ENCODE assay signal across 15 cellular contexts in genomic region chr9:87581513-87581912, GRCh38.
DNase-seq lines count a peak whose midpoint lies in the region; ATAC-seq and TF ChIP-seq lines count a peak whose summit lies in the region.
"Had no signal": no experiment of that assay in that cellular context is flagged by ENCODE, and none has a peak within 500 bp of the region (broad histone marks: within the 10 kb centered on the region; RNA-seq: fewer than 3 reads in every experiment).

No MANE protein-coding gene starts in this region.

- TF ChIP-seq CTCF in fibroblast of mammary gland (conservative IDR thresholded peaks at IDR 0.05; ENCODE audit: control insufficient read depth, insufficient read depth, low read depth, low read length) (no peak), mesothelial cell of epicardium (IDR thresholded peaks at IDR 0.05; ENCODE audit: unreplicated experiment) (no peak), type B pancreatic cell (conservative IDR thresholded peaks at IDR 0.05) (no peak), natural killer cell (IDR thresholded peaks at IDR 0.05) (no peak)

- peak overlapping the region; percentile 99 for H3K27ac Mint-ChIP-seq in mesothelial cell of epicardium
- peak overlapping the region; percentile 34 for H3K27ac Mint-ChIP-seq in type B pancreatic cell
- no peak overlapping the region for H3K27ac Mint-ChIP-seq in natural killer cell
- H3K27ac Mint-ChIP-seq: activated CD8-positive, alpha-beta T cell treated with anti-CD3 and anti-CD28 coated beads, Interleukin-2, amount 10 ng/mL, durations not matched to agents 7 days and 5 days; activated naive CD4-positive, alpha-beta T cell treated with anti-CD3 and anti-CD28 coated beads, Interleukin-2, amount 10 ng/mL, durations not matched to agents 7 days and 5 days; GM23338; stimulated activated effector memory CD8-positive, alpha-beta T cell treated with anti-CD3 and anti-CD28 coated beads, Interleukin-12 subunit alpha, Interleukin-12 subunit beta, amount 100 ng/mL, for 72 hours had no signal

- peak overlapping the region; percentile 40 for H3K4me3 ChIP-seq in SK-N-MC
- no peak overlapping the region for H3K4me3 ChIP-seq in fibroblast of mammary gland (ENCODE audit: control insufficient read depth, low read depth, low read length)
- H3K4me3 ChIP-seq: coronary artery, GM23338 had no signal

- H3K27me3 Mint-ChIP-seq in mesothelial cell of epicardium (ENCODE audit: low read depth) (no peaks in the 10 kb centered on the region), type B pancreatic cell (no peaks in the 10 kb centered on the region), natural killer cell (ENCODE audit: low read depth in 2 of 2) (peaks cover 0 to 3% of the 10 kb centered on the region in 2 donors)

- DNase-seq in SK-N-MC (ENCODE audit: low read depth, low spot score) (no peak), fibroblast of mammary gland (ENCODE audit: low read depth) (peak; percentile 77), mesothelial cell of epicardium (ENCODE audit: low spot score in 2 of 2, unreplicated experiment in 2 of 2) (no peak), type B pancreatic cell (ENCODE audit: extremely low spot score, unreplicated experiment) (no peak), C1 segment of cervical spinal cord (lab: John Stamatoyannopoulos, UW) (no peak), natural killer cell (no peak), T-helper 9 cell (no peak)
- DNase-seq: activated CD8-positive, alpha-beta T cell treated with anti-CD3 and anti-CD28 coated beads, Interleukin-2, amount 10 ng/mL, durations not matched to agents 7 days and 5 days; activated naive CD4-positive, alpha-beta T cell treated with anti-CD3 and anti-CD28 coated beads, Interleukin-2, amount 10 ng/mL, durations not matched to agents 7 days and 5 days; NCI-H1436; T-helper 1 cell had no signal

- H3K36me3 ChIP-seq in SK-N-MC (ENCODE audit: insufficient read depth, low read length): 0 out of 2 replicates have a peak, but pooled peaks cover 3% of the 10 kb centered on the region

- intact Hi-C loops in natural killer cell (cut with micrococcal nuclease): no loop called here

- H3K4me1 Mint-ChIP-seq in mesothelial cell of epicardium (peaks cover 80% of the 10 kb centered on the region), type B pancreatic cell (ENCODE audit: unreplicated experiment) (peaks cover 59% of the 10 kb centered on the region), natural killer cell (no peaks in the 10 kb centered on the region)
- H3K4me1 Mint-ChIP-seq: activated naive CD4-positive, alpha-beta T cell treated with anti-CD3 and anti-CD28 coated beads, Interleukin-2, amount 10 ng/mL, durations not matched to agents 7 days and 5 days; stimulated activated effector memory CD8-positive, alpha-beta T cell treated with anti-CD3 and anti-CD28 coated beads, Interleukin-12 subunit alpha, Interleukin-12 subunit beta, amount 100 ng/mL, for 72 hours had no signal

- peak overlapping the region; percentile 75 for H3K27ac ChIP-seq in SK-N-MC

- H3K36me3 Mint-ChIP-seq in mesothelial cell of epicardium: peaks cover 2% of the 10 kb centered on the region
- H3K36me3 Mint-ChIP-seq in type B pancreatic cell: peaks cover 17% of the 10 kb centered on the region
- H3K36me3 Mint-ChIP-seq in natural killer cell: no peaks in the 10 kb centered on the region
- H3K36me3 Mint-ChIP-seq: activated naive CD4-positive, alpha-beta T cell treated with anti-CD3 and anti-CD28 coated beads, Interleukin-2, amount 10 ng/mL, durations not matched to agents 7 days and 5 days; stimulated activated effector memory CD8-positive, alpha-beta T cell treated with anti-CD3 and anti-CD28 coated beads, Interleukin-12 subunit alpha, Interleukin-12 subunit beta, amount 100 ng/mL, for 72 hours had no signal

- no peaks in the 10 kb centered on the region for H3K9me3 ChIP-seq in SK-N-MC (ENCODE audit: low read depth, low read length)

- H3K9ac ChIP-seq in SK-N-MC (ENCODE audit: insufficient read length): no peak overlapping the region

- H3K4me3 Mint-ChIP-seq in mesothelial cell of epicardium (no peak overlapping the region), type B pancreatic cell (peak overlapping the region; percentile 52), natural killer cell (no peak overlapping the region)
- H3K4me3 Mint-ChIP-seq: activated CD8-positive, alpha-beta T cell treated with anti-CD3 and anti-CD28 coated beads, Interleukin-2, amount 10 ng/mL, durations not matched to agents 7 days and 5 days; activated naive CD4-positive, alpha-beta T cell treated with anti-CD3 and anti-CD28 coated beads, Interleukin-2, amount 10 ng/mL, durations not matched to agents 7 days and 5 days; GM23338; stimulated activated effector memory CD8-positive, alpha-beta T cell treated with anti-CD3 and anti-CD28 coated beads, Interleukin-12 subunit alpha, Interleukin-12 subunit beta, amount 100 ng/mL, for 72 hours had no signal

- ATAC-seq in HG02938 (IDR thresholded peaks at IDR 0.05; ENCODE audit: unreplicated experiment): no peak
- ATAC-seq in natural killer cell: no peak
- ATAC-seq: activated CD8-positive, alpha-beta T cell treated with anti-CD3 and anti-CD28 coated beads, Interleukin-2, amount 10 ng/mL, durations not matched to agents 7 days and 5 days; GM23338; stimulated activated effector memory CD8-positive, alpha-beta T cell treated with anti-CD3 and anti-CD28 coated beads, Interleukin-12 subunit alpha, Interleukin-12 subunit beta, amount 100 ng/mL, for 72 hours had no signal

- H3K9me3 Mint-ChIP-seq in mesothelial cell of epicardium (peaks cover 4% of the 10 kb centered on the region), type B pancreatic cell (peaks cover 4% of the 10 kb centered on the region), natural killer cell (no peaks in the 10 kb centered on the region)
- H3K9me3 Mint-ChIP-seq: activated naive CD4-positive, alpha-beta T cell treated with anti-CD3 and anti-CD28 coated beads, Interleukin-2, amount 10 ng/mL, durations not matched to agents 7 days and 5 days; GM23338; stimulated activated effector memory CD8-positive, alpha-beta T cell treated with anti-CD3 and anti-CD28 coated beads, Interleukin-12 subunit alpha, Interleukin-12 subunit beta, amount 100 ng/mL, for 72 hours had no signal

Comparison
In these comparisons a context has a peak if more than half of its experiments do, and no peak if none do; other contexts are left out.
1. H3K27ac Mint-ChIP-seq: peak in mesothelial cell of epicardium (single experiment) and type B pancreatic cell (single experiment); none in natural killer cell (0 of 2).